1 cellular context compared by ENCODE assay signal in genomic region chr1:35268282-35269189, GRCh38.
TF ChIP-seq lines count a peak whose summit lies in the region.

TSS of gene ZMYM4 (plus strand) at chr1:35268709. CDS start at chr1:35269047, 338 bp downstream.

TF ChIP-seq in H1, 55 proteins besides CTCF, POLR2A, EP300 and RAD21 (continued from another document):
- TF ChIP-seq POLR2AphosphoS5 (IDR thresholded peaks at IDR 0.05; ENCODE audit: low read depth, low read length): no peak
- peak; percentile 89 for TF ChIP-seq ASH2L (IDR thresholded peaks at IDR 0.05; ENCODE audit: low read length)
- TF ChIP-seq RNF2 (IDR thresholded peaks at IDR 0.05; ENCODE audit: borderline replicate concordance, low read depth, low read length, missing control alignments, poor library complexity, severe bottlenecking): no peak
- peak; percentile 39; the same call in 1 of the 2 replicates for TF ChIP-seq TCF12 (IDR thresholded peaks at IDR 0.05; ENCODE audit: low read depth, low read length)
- no peak for TF ChIP-seq NANOG (IDR thresholded peaks at IDR 0.05; ENCODE audit: insufficient read depth, low read depth, low read length, poor library complexity, severe bottlenecking)
- 0 out of 2 replicates have a peak, but pooled peaks have one; percentile 68 for TF ChIP-seq TEAD4 (IDR thresholded peaks at IDR 0.05; ENCODE audit: low read depth, low read length)
- peak; percentile 94 for TF ChIP-seq YY1 (IDR thresholded peaks at IDR 0.05; ENCODE audit: low read depth, low read length)
- peak; percentile 78 for TF ChIP-seq MAX (IDR thresholded peaks at IDR 0.05)
- TF ChIP-seq TBP (IDR thresholded peaks at IDR 0.05; ENCODE audit: low read depth, low read length): peak; percentile 42
- TF ChIP-seq, protein P1, sequence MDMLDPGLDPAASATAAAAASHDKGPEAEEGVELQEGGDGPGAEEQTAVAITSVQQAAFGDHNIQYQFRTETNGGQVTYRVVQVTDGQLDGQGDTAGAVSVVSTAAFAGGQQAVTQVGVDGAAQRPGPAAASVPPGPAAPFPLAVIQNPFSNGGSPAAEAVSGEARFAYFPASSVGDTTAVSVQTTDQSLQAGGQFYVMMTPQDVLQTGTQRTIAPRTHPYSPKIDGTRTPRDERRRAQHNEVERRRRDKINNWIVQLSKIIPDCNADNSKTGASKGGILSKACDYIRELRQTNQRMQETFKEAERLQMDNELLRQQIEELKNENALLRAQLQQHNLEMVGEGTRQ (IDR thresholded peaks at IDR 0.05; ENCODE audit: low read length): no peak
- 0 out of 4 replicates have a peak, but pooled peaks of 1 of the 2 experiments have one; percentile 40 for TF ChIP-seq SIN3A (conservative IDR thresholded peaks at IDR 0.05 in 1 of 2, IDR thresholded peaks at IDR 0.05 in 1 of 2; ENCODE audit: low read depth in 1 of 2, low read length in 2 of 2)
- peak; percentile 83 for TF ChIP-seq CHD2 (IDR thresholded peaks at IDR 0.05; ENCODE audit: low read length)
- peak; percentile 55; the same call in 1 of the 2 replicates for TF ChIP-seq GTF2F1 (IDR thresholded peaks at IDR 0.05; ENCODE audit: borderline replicate concordance, low read depth, low read length)
- TF ChIP-seq BCL11A (IDR thresholded peaks at IDR 0.05; ENCODE audit: low read depth in 2 of 2, low read length in 2 of 2): no peak
- no peak for TF ChIP-seq BRCA1 (IDR thresholded peaks at IDR 0.05; ENCODE audit: low read depth, low read length)
- TF ChIP-seq PHF8 (conservative IDR thresholded peaks at IDR 0.05; ENCODE audit: low read depth, low read length): peak; percentile 88
- TF ChIP-seq KDM5A (IDR thresholded peaks at IDR 0.05; ENCODE audit: low read length): no peak
- peak; percentile 98 for TF ChIP-seq NRF1 (IDR thresholded peaks at IDR 0.05; ENCODE audit: low read depth, low read length)
- TF ChIP-seq CTBP2 (IDR thresholded peaks at IDR 0.05; ENCODE audit: borderline replicate concordance, insufficient read depth, insufficient read length, low read length): no peak
- no peak for TF ChIP-seq ZNF274 (IDR thresholded peaks at IDR 0.05; ENCODE audit: borderline replicate concordance, extremely low read depth, low read length)
- TF ChIP-seq CBX5 (IDR thresholded peaks at IDR 0.05; ENCODE audit: low read depth, low read length): no peak
- TF ChIP-seq JUND (IDR thresholded peaks at IDR 0.05; ENCODE audit: low read length): no peak
- TF ChIP-seq SAP30 (IDR thresholded peaks at IDR 0.05; ENCODE audit: insufficient read depth, insufficient replicate concordance, low read length): no peak
- peak; percentile 58 for TF ChIP-seq SP1 (IDR thresholded peaks at IDR 0.05; ENCODE audit: low read depth, low read length)
- TF ChIP-seq SP4 (IDR thresholded peaks at IDR 0.05; ENCODE audit: low read length): no peak
- TF ChIP-seq CREB1 (IDR thresholded peaks at IDR 0.05): peak; percentile 44; the same call in 1 of the 2 replicates
- no peak for TF ChIP-seq SRF (IDR thresholded peaks at IDR 0.05; ENCODE audit: low read depth, low read length)
- TF ChIP-seq SUZ12 (IDR thresholded peaks at IDR 0.05; ENCODE audit: low read length): no peak
- peak; percentile 54 for TF ChIP-seq BACH1 (IDR thresholded peaks at IDR 0.05; ENCODE audit: low read length)
- no peak for TF ChIP-seq RXRA (IDR thresholded peaks at IDR 0.05; ENCODE audit: insufficient read depth, low read depth, low read length)
- TF ChIP-seq, protein P2, sequence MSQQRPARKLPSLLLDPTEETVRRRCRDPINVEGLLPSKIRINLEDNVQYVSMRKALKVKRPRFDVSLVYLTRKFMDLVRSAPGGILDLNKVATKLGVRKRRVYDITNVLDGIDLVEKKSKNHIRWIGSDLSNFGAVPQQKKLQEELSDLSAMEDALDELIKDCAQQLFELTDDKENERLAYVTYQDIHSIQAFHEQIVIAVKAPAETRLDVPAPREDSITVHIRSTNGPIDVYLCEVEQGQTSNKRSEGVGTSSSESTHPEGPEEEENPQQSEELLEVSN (IDR thresholded peaks at IDR 0.05): peak; percentile 80; the same call in 1 of the 2 replicates
- no peak for TF ChIP-seq SIRT6 (IDR thresholded peaks at IDR 0.05; ENCODE audit: low read length)
- TF ChIP-seq SP2 (IDR thresholded peaks at IDR 0.05; ENCODE audit: low read length): no peak
- TF ChIP-seq KDM4A (IDR thresholded peaks at IDR 0.05; ENCODE audit: low read depth, low read length, severe bottlenecking): peak; percentile 32
- no peak for TF ChIP-seq CBX8 (IDR thresholded peaks at IDR 0.05; ENCODE audit: borderline replicate concordance, low read depth, low read length)
- no peak for TF ChIP-seq HDAC6 (IDR thresholded peaks at IDR 0.05; ENCODE audit: low read depth, low read length)
- TF ChIP-seq HDAC2 (IDR thresholded peaks at IDR 0.05; ENCODE audit: borderline replicate concordance in 1 of 2, low read depth in 2 of 2, low read length in 2 of 2): peak in 1 of 2 experiments; percentile 20; a peak in 2 of 4 replicates
- no peak for TF ChIP-seq FOSL1 (IDR thresholded peaks at IDR 0.05; ENCODE audit: insufficient read depth, low read depth, low read length)
- TF ChIP-seq KDM1A (IDR thresholded peaks at IDR 0.05; ENCODE audit: borderline replicate concordance, low read length): 0 out of 2 replicates have a peak, but pooled peaks have one; percentile 10
- peak; percentile 76; the same call in 1 of the 2 replicates for TF ChIP-seq TAF1 (IDR thresholded peaks at IDR 0.05; ENCODE audit: low read depth, low read length)
- TF ChIP-seq SIX5 (IDR thresholded peaks at IDR 0.05; ENCODE audit: low read depth, low read length): no peak
- peak; percentile 78 for TF ChIP-seq TAF7 (optimal IDR thresholded peaks at IDR 0.05; ENCODE audit: borderline replicate concordance, low read depth, low read length)
- TF ChIP-seq EGR1 (IDR thresholded peaks at IDR 0.05; ENCODE audit: borderline replicate concordance, low read depth, low read length): 0 out of 2 replicates have a peak, but pooled peaks have one; percentile 9
- TF ChIP-seq RBBP5 (IDR thresholded peaks at IDR 0.05; ENCODE audit: borderline replicate concordance, low read depth, low read length): peak; percentile 56; the same call in 1 of the 2 replicates
